ENCODE assay signal across 7 cellular contexts in the genomic region with DNA sequence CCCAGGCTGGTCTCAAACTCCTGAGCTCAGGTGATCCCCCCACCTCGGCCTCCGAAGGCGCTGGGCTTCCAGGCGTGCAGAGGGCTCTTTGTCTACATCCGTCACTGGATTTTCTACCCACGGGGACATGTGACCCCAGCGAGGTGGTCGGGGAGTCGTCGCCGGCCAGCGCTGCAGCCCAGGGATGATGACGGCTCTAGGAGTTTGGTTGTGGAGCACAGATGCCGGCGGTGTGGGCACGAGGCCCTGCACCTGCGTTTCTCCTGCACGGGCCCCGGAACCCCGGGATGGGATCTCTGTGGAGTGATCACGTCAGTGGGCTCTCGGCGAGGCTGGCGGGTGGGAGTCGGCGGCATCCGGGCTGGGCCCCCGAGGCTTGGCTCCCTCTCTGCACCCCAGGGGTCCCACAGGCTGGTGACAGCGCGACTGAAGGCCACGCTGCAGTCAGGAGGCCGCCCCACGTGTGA.
"Had no signal": no experiment of that assay in that cellular context is flagged by ENCODE, and none has a peak within 500 bp of the region (broad histone marks: within the 10 kb centered on the region; RNA-seq: fewer than 3 reads in every experiment).

No MANE protein-coding gene starts in this region.

- H3K36me3 Mint-ChIP-seq: naive thymus-derived CD4-positive, alpha-beta T cell had no signal

- H3K4me3 Mint-ChIP-seq: naive thymus-derived CD4-positive, alpha-beta T cell had no signal

- H3K4me1 ChIP-seq: ascending aorta, foreskin keratinocyte had no signal

- ATAC-seq: foreskin keratinocyte; naive thymus-derived CD4-positive, alpha-beta T cell; SK-N-SH treated with all-trans-retinoic acid at 6 μM for 48 hours had no signal

- H3K4me3 ChIP-seq: ascending aorta, tibial artery had no signal

- H3K27ac ChIP-seq: ascending aorta, foreskin keratinocyte, tibial artery had no signal

- H3K9me3 ChIP-seq: ascending aorta, tibial artery had no signal

- H3K36me3 ChIP-seq: ascending aorta had no signal

- DNase-seq: activated T-cell treated with anti-CD3 and anti-CD28 coated beads, Interleukin-2, amount 50 U/mL, for 1 hour; foreskin keratinocyte; islet precursor cell had no signal

- H3K27ac Mint-ChIP-seq: naive thymus-derived CD4-positive, alpha-beta T cell had no signal
